Comparison of ENCODE assay signal across 27 cellular contexts in genomic region chr16:22926105-22926751, GRCh38.
"Had no signal": no experiment of that assay in that cellular context is flagged by ENCODE, and none has a peak within 500 bp of the region (broad histone marks: within the 10 kb centered on the region; RNA-seq: fewer than 3 reads in every experiment).

No MANE protein-coding gene starts in this region.

- H3K4me3 Mint-ChIP-seq: activated CD4-positive, alpha-beta memory T cell treated with anti-CD3 and anti-CD28 coated beads, Interleukin-2, amount 10 ng/mL, durations not matched to agents 7 days and 5 days; activated CD4-positive, alpha-beta T cell treated with anti-CD3 and anti-CD28 coated beads for 36 hours; brain; IgD-negative memory B cell had no signal

- DNase-seq: activated CD4-positive, alpha-beta memory T cell treated with anti-CD3 and anti-CD28 coated beads, Interleukin-2, amount 10 ng/mL, durations not matched to agents 7 days and 5 days; activated CD4-positive, alpha-beta T cell treated with anti-CD3 and anti-CD28 coated beads for 36 hours; activated CD4-positive, alpha-beta T cell treated with anti-CD3 and anti-CD28 coated beads, Interleukin-2, amount 50 U/mL, for 1 hour; activated CD4-positive, CD25-positive, alpha-beta regulatory T cell; activated naive CD4-positive, alpha-beta T cell treated with anti-CD3 and anti-CD28 coated beads, Interleukin-2, amount 50 U/mL, for 16 hours; activated T-cell treated with anti-CD3 and anti-CD28 coated beads for 4 hours; activated T-cell treated with anti-CD3 and anti-CD28 coated beads, Interleukin-2, amount 50 U/mL, for 48 hours; amniotic stem cell; NCI-H1092; NCI-H1417; NCI-H1930; NCI-H2171; NCI-H2227 treated with DMSO at 0.1 percent for 48 hours; NCI-H526; NCI-H774; NK-92 treated with Interleukin-12 subunit alpha and Interleukin-12 subunit beta, amount 100 ng/mL, for 24 hours; OCI-M1; RPMI8226; SHP77; T-helper 1 cell had no signal

- H3K27me3 Mint-ChIP-seq: brain had no signal

- H3K4me1 Mint-ChIP-seq: activated CD4-positive, alpha-beta memory T cell treated with anti-CD3 and anti-CD28 coated beads, Interleukin-2, amount 10 ng/mL, durations not matched to agents 7 days and 5 days; activated CD4-positive, alpha-beta T cell treated with anti-CD3 and anti-CD28 coated beads for 36 hours had no signal

- H3K4me2 ChIP-seq: KMS-11 had no signal

- H3K9ac ChIP-seq: KMS-11 had no signal

- H3K9me3 Mint-ChIP-seq: activated CD4-positive, alpha-beta memory T cell treated with anti-CD3 and anti-CD28 coated beads, Interleukin-2, amount 10 ng/mL, durations not matched to agents 7 days and 5 days; activated T-helper 2 cell treated with anti-CD3 and anti-CD28 coated beads, Interferon-gamma antibody, Interleukin-2, Interleukin-4, amounts not matched to agents 10 μg/mL and 5 μg/mL and 100 μg/mL, durations not matched to agents 14 hours and 24 hours and 36 hours; brain had no signal

- ATAC-seq: activated CD4-positive, alpha-beta T cell treated with anti-CD3 and anti-CD28 coated beads for 36 hours; Panc1 had no signal

- FAIRE-seq: astrocyte had no signal

- H3K27ac ChIP-seq: KMS-11, VCaP had no signal

- H3K36me3 Mint-ChIP-seq: brain, IgD-negative memory B cell had no signal

- H3K27ac Mint-ChIP-seq: activated CD4-positive, alpha-beta memory T cell treated with anti-CD3 and anti-CD28 coated beads, Interleukin-2, amount 10 ng/mL, durations not matched to agents 7 days and 5 days; activated CD4-positive, alpha-beta T cell treated with anti-CD3 and anti-CD28 coated beads for 36 hours; activated T-helper 2 cell treated with anti-CD3 and anti-CD28 coated beads, Interferon-gamma antibody, Interleukin-2, Interleukin-4, amounts not matched to agents 10 μg/mL and 5 μg/mL and 100 μg/mL, durations not matched to agents 14 hours and 24 hours and 36 hours; IgD-negative memory B cell had no signal
